ENCODE assay signal across 12 cellular contexts in genomic region chr2:161416633-161417427, GRCh38. TPM values are rescaled to one million over a fixed set of nuclear protein-coding genes. Genes with fewer than 3 reads are reported as not detected.
A peak's percentile ranks its signal among the peaks of the same experiment; 100 is the strongest.
DNase-seq lines count a peak whose midpoint lies in the region; ATAC-seq and TF ChIP-seq lines count a peak whose summit lies in the region.
"Had no signal": no experiment of that assay in that cellular context is flagged by ENCODE, and none has a peak within 500 bp of the region (broad histone marks: within the 10 kb centered on the region; RNA-seq: fewer than 3 reads in every experiment).

No MANE protein-coding gene starts in this region.

- H3K27me3 ChIP-seq in CD8-positive, alpha-beta T cell (ENCODE audit: insufficient read depth, low read length) = peaks cover 44% of the 10 kb centered on the region
- H3K27me3 ChIP-seq in aorta (ENCODE audit: control insufficient read depth in 1 of 2, insufficient read depth in 2 of 2, low read length in 1 of 2) (no peaks in the 10 kb centered on the region), gastroesophageal sphincter (peaks cover 82% of the 10 kb centered on the region)

- no peaks in the 10 kb centered on the region for H3K9me3 ChIP-seq in CD8-positive, alpha-beta T cell (ENCODE audit: low read length)
- H3K9me3 ChIP-seq in aorta (ENCODE audit: control insufficient read depth, low read length) = no peaks in the 10 kb centered on the region
- H3K9me3 ChIP-seq in gastroesophageal sphincter = no peaks in the 10 kb centered on the region
- H3K9me3 ChIP-seq: Peyer's patch had no signal

- peaks cover 45% of the 10 kb centered on the region for H3K4me1 Mint-ChIP-seq in CD8-positive, alpha-beta T cell (ENCODE audit: low read depth)
- peaks cover 62% of the 10 kb centered on the region for H3K4me1 Mint-ChIP-seq in activated T-cell treated with anti-CD3 and anti-CD28 coated beads, Interleukin-2, amount 50 U/mL, for 72 hours (ENCODE audit: low read depth)
- peaks cover 47 to 52% (median 48%) of the 10 kb centered on the region in 3 donors for H3K4me1 Mint-ChIP-seq in naive B cell

- H3K4me3 Mint-ChIP-seq in CD8-positive, alpha-beta T cell = peak overlapping the region; percentile 76
- H3K4me3 Mint-ChIP-seq in activated T-cell treated with anti-CD3 and anti-CD28 coated beads, Interleukin-2, amount 50 U/mL, for 72 hours = peak overlapping the region; percentile 83 to 86
- H3K4me3 Mint-ChIP-seq in naive B cell = peak overlapping the region in 7 of 8 donors; percentile 24 to 94 (median 82)

- no peaks in the 10 kb centered on the region for H3K36me3 ChIP-seq in CD8-positive, alpha-beta T cell (ENCODE audit: insufficient read depth, low read length)
- H3K36me3 ChIP-seq in aorta (ENCODE audit: control insufficient read depth in 1 of 2, insufficient read depth in 2 of 2, low read length in 1 of 2) = no peaks in the 10 kb centered on the region
- H3K36me3 ChIP-seq in gastroesophageal sphincter = no peaks in the 10 kb centered on the region
- H3K36me3 ChIP-seq: Peyer's patch had no signal

- peaks cover 1% of the 10 kb centered on the region for H3K9me3 Mint-ChIP-seq in CD8-positive, alpha-beta T cell
- H3K9me3 Mint-ChIP-seq in activated T-cell treated with anti-CD3 and anti-CD28 coated beads, Interleukin-2, amount 50 U/mL, for 72 hours = no peaks in the 10 kb centered on the region
- peaks cover 0 to 6% (median 4%) of the 10 kb centered on the region in 7 donors for H3K9me3 Mint-ChIP-seq in naive B cell

- peak in 1 of 7 experiments; percentile 20 for DNase-seq in CD8-positive, alpha-beta T cell
- DNase-seq in GM13976 (ENCODE audit: low spot score) = peak; percentile 36
- peak in 1 of 2 donors; percentile 19 for DNase-seq in activated T-cell treated with anti-CD3 and anti-CD28 coated beads, Interleukin-2, amount 50 U/mL, for 72 hours
- no peak for DNase-seq in naive B cell
- DNase-seq in NCI-H446 (lab: John Stamatoyannopoulos, UW) = no peak
- DNase-seq in aorta = no peak
- no peak for DNase-seq in left lobe of liver (ENCODE audit: low spot score)
- DNase-seq: GDM1, Peyer's patch had no signal

- in situ Hi-C loops in GM13976 (cut with MboI; ENCODE audit: low sequenced_read_pairs, unreplicated experiment) = no loop called here

- no peak for ATAC-seq in CD8-positive, alpha-beta T cell
- ATAC-seq in activated T-cell treated with anti-CD3 and anti-CD28 coated beads, Interleukin-2, amount 50 U/mL, for 72 hours (replicated peaks in 1 of 2) = peak; percentile 13 to 33
- ATAC-seq in naive B cell (ENCODE audit: low read depth in 2 of 2) = peak in 1 of 2 donors; percentile 10
- no peak for ATAC-seq in aorta (ENCODE audit: low FRiP score)
- ATAC-seq in gastroesophageal sphincter = no peak
- ATAC-seq in left lobe of liver = no peak

- peaks cover 72% of the 10 kb centered on the region for H3K27me3 Mint-ChIP-seq in CD8-positive, alpha-beta T cell (ENCODE audit: low read depth)
- peaks cover 80% of the 10 kb centered on the region for H3K27me3 Mint-ChIP-seq in activated T-cell treated with anti-CD3 and anti-CD28 coated beads, Interleukin-2, amount 50 U/mL, for 72 hours (ENCODE audit: low read depth)
- H3K27me3 Mint-ChIP-seq in naive B cell = peaks cover 65 to 78% (median 76%) of the 10 kb centered on the region in 3 donors

- no peaks in the 10 kb centered on the region for H3K36me3 Mint-ChIP-seq in CD8-positive, alpha-beta T cell
- H3K36me3 Mint-ChIP-seq in activated T-cell treated with anti-CD3 and anti-CD28 coated beads, Interleukin-2, amount 50 U/mL, for 72 hours (ENCODE audit: insufficient read depth in 2 of 2) = peaks cover 0 to 3% of the 10 kb centered on the region in 2 donors
- no peaks in the 10 kb centered on the region for H3K36me3 Mint-ChIP-seq in naive B cell

- TF ChIP-seq EP300 in gastroesophageal sphincter (IDR thresholded peaks at IDR 0.05) = no peak

- TF ChIP-seq CTCF in CD8-positive, alpha-beta T cell (IDR thresholded peaks at IDR 0.05) = no peak
- TF ChIP-seq CTCF in GM13976 (IDR thresholded peaks at IDR 0.05; ENCODE audit: borderline replicate concordance, control extremely low read depth, extremely low read depth, insufficient read depth, missing control alignments) (no peak), gastroesophageal sphincter (IDR thresholded peaks at IDR 0.05) (no peak)

- peaks cover 34% of the 10 kb centered on the region for H3K4me1 ChIP-seq in CD8-positive, alpha-beta T cell (ENCODE audit: insufficient read depth, low read length)
- no peaks in the 10 kb centered on the region for H3K4me1 ChIP-seq in aorta (ENCODE audit: control insufficient read depth in 1 of 2, insufficient read depth in 2 of 2, low read length in 2 of 2)
- H3K4me1 ChIP-seq in gastroesophageal sphincter = peaks cover 0 to 54% (median 10%) of the 10 kb centered on the region in 3 donors

- WGBS in aorta, 2 donors = 9% methylated on average over 41 to 44 of the region's 44 CpGs
- 7 to 8% methylated on average over 5 to 27 of the region's 44 CpGs for WGBS in gastroesophageal sphincter (ENCODE audit: low coverage in 1 of 2), 2 donors

- H3K4me3 ChIP-seq in CD8-positive, alpha-beta T cell (ENCODE audit: low read depth, low read length) = no peak overlapping the region
- no peak overlapping the region for H3K4me3 ChIP-seq in aorta (ENCODE audit: low read length in 2 of 2)
- no peak overlapping the region for H3K4me3 ChIP-seq in gastroesophageal sphincter
- H3K4me3 ChIP-seq: Peyer's patch had no signal

- POLR2A ChIA-PET in CD8-positive, alpha-beta T cell (lab: Charles Lee) = interaction anchor here (0.6 to 1.0 kb wide), 2 partner anchors 189 to 534 kb away, joined by 3 read pairs; no protein-coding TSS in a partner anchor

- intact Hi-C loops in CD8-positive, alpha-beta T cell (cut with DNase I, micrococcal nuclease) = no loop called here
- intact Hi-C loops in aorta (cut with DNase I) = no loop called here

- CTCF ChIA-PET in CD8-positive, alpha-beta T cell (lab: Charles Lee) = no interaction called here

- no peak overlapping the region for H3K27ac ChIP-seq in CD8-positive, alpha-beta T cell (ENCODE audit: low read depth, low read length)
- H3K27ac ChIP-seq in aorta (ENCODE audit: low read depth in 1 of 2, low read length in 2 of 2) = no peak overlapping the region
- H3K27ac ChIP-seq in gastroesophageal sphincter = no peak overlapping the region
- H3K27ac ChIP-seq: Peyer's patch had no signal

- H3K27ac Mint-ChIP-seq in CD8-positive, alpha-beta T cell = no peak overlapping the region
- H3K27ac Mint-ChIP-seq in activated T-cell treated with anti-CD3 and anti-CD28 coated beads, Interleukin-2, amount 50 U/mL, for 72 hours = no peak overlapping the region
- H3K27ac Mint-ChIP-seq in naive B cell = peak overlapping the region in 3 of 6 donors; percentile 53 to 85 (median 84)

- no peak for TF ChIP-seq POLR2A in gastroesophageal sphincter (IDR thresholded peaks at IDR 0.05)

RNA-seq across cellular contexts. Expression of gene TBR1, which starts 0.7 kb away (rescaled TPM):
- under 1 TPM in 1 of 2 experiments, not detected in 1; 0.06 TPM for total RNA-seq in CD8-positive, alpha-beta T cell
- total RNA-seq in activated T-cell treated with anti-CD3 and anti-CD28 coated beads, Interleukin-2, amount 50 U/mL, for 72 hours = under 1 TPM; 0.02 to 0.05 TPM
- polyA plus RNA-seq in naive B cell (ENCODE audit: low read depth in 6 of 6) (not detected), aorta (not detected)
- total RNA-seq in aorta (not detected), gastroesophageal sphincter (not detected), left lobe of liver (not detected)
- total RNA-seq: activated CD8-positive, alpha-beta memory T cell treated with anti-CD3 and anti-CD28 coated beads for 36 hours; M059J; Peyer's patch had no signal

Comparison
In these comparisons a context has a peak if more than half of its experiments do, and no peak if none do; other contexts are left out.
1. ATAC-seq: peak in activated T-cell treated with anti-CD3 and anti-CD28 coated beads, Interleukin-2, amount 50 U/mL, for 72 hours (2 of 2); none in CD8-positive, alpha-beta T cell (single experiment), aorta (single experiment), gastroesophageal sphincter (single experiment) and left lobe of liver (single experiment).
2. Peak in every context shown above with its lines, with median percentiles within 50 percentile points of each other: H3K4me3 Mint-ChIP-seq.